Comparison of ENCODE assay signal across 8 cellular contexts in the genomic region with DNA sequence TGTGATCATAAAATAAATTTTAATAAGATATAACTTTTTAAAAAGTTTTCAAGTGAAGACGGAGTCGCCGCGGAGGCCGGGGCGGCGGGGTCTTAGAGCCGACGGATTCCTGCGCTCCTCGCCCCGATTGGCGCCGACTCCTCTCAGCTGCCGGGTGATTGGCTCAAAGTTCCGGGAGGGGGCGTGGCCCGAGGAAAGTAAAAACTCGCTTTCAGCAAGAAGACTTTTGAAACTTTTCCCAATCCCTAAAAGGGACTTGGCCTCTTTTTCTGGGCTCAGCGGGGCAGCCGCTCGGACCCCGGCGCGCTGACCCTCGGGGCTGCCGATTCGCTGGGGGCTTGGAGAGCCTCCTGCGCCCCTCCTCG. TPM values are rescaled to one million over a fixed set of nuclear protein-coding genes. Genes with fewer than 3 reads are reported as not detected.
DNase-seq lines count a peak whose midpoint lies in the region; ATAC-seq and TF ChIP-seq lines count a peak whose summit lies in the region.

FOXC2 (plus strand) TSS at position 229 of the 365 bp plus-strand sequence. CDS start 507 bp downstream, outside the sequence.

- no peak within 1 kb of the TSS for H3K27ac ChIP-seq in CD4-positive, CD25-positive, alpha-beta regulatory T cell (ENCODE audit: insufficient read depth, low read length, poor library complexity, severe bottlenecking)
- H3K27ac ChIP-seq in RWPE2 (ENCODE audit: poor library complexity, severe bottlenecking) = peak within 1 kb of the TSS; percentile 76
- peak within 1 kb of the TSS; percentile 79 for H3K27ac ChIP-seq in brain microvascular endothelial cell

- H3K27me3 Mint-ChIP-seq in CD4-positive, CD25-positive, alpha-beta regulatory T cell = peaks cover 79% of the 10 kb centered on the region

- peaks cover 15% of the 10 kb centered on the region for H3K4me1 ChIP-seq in CD4-positive, CD25-positive, alpha-beta regulatory T cell (ENCODE audit: control insufficient read depth, insufficient read depth, low read length, poor library complexity, severe bottlenecking)
- H3K4me1 ChIP-seq in RWPE2 (ENCODE audit: insufficient read depth, poor library complexity, severe bottlenecking) = peaks cover 7% of the 10 kb centered on the region

- no peak for TF ChIP-seq CTCF in RWPE2 (IDR thresholded peaks at IDR 0.05; ENCODE audit: poor library complexity, severe bottlenecking)
- TF ChIP-seq CTCF in brain microvascular endothelial cell (IDR thresholded peaks at IDR 0.05; ENCODE audit: low read depth, low read length, missing control alignments) = no peak

- peaks cover 0 to 3% (median 0%) of the 10 kb centered on the region in 7 donors for H3K9me3 Mint-ChIP-seq in CD4-positive, CD25-positive, alpha-beta regulatory T cell

- ATAC-seq in CD4-positive, CD25-positive, alpha-beta regulatory T cell (ENCODE audit: low read depth in 2 of 2) = no peak
- ATAC-seq in RWPE2 (ENCODE audit: low read depth) (peak; percentile 69), HG03520 (IDR thresholded peaks at IDR 0.05; ENCODE audit: unreplicated experiment) (no peak), HG03039 (IDR thresholded peaks at IDR 0.05; ENCODE audit: unreplicated experiment) (no peak)

- peaks cover 28% of the 10 kb centered on the region for H3K27me3 ChIP-seq in CD4-positive, CD25-positive, alpha-beta regulatory T cell (ENCODE audit: control insufficient read depth, insufficient read depth, low read length)
- peaks cover 14% of the 10 kb centered on the region for H3K27me3 ChIP-seq in RWPE2 (ENCODE audit: insufficient read depth, poor library complexity, severe bottlenecking)
- no peaks in the 10 kb centered on the region for H3K27me3 ChIP-seq in brain microvascular endothelial cell (replicated peaks)

- DNase-seq in CD4-positive, CD25-positive, alpha-beta regulatory T cell = peak in 2 of 3 donors; percentile 19 to 60
- DNase-seq in RWPE2 (ENCODE audit: low spot score) (peak; percentile 95), brain microvascular endothelial cell (peak; percentile 95), OCI-M2 (lab: John Stamatoyannopoulos, UW; ENCODE audit: unreplicated experiment) (no peak)
- DNase-seq in stimulated activated CD4-positive, alpha-beta T cell treated with anti-CD3 and anti-CD28 coated beads, Interleukin-12 subunit alpha, Interleukin-12 subunit beta, amount 100 ng/mL, for 4 hours = peak; percentile 54

- H3K4me3 ChIP-seq in CD4-positive, CD25-positive, alpha-beta regulatory T cell (ENCODE audit: low read depth, low read length) = no peak within 1 kb of the TSS
- H3K4me3 ChIP-seq in RWPE2 (ENCODE audit: severe bottlenecking) (peak within 1 kb of the TSS; percentile 80), brain microvascular endothelial cell (ENCODE audit: low read depth, low read length) (peak within 1 kb of the TSS; percentile 93), iPS-11a (ENCODE audit: low read depth, low read length) (peak within 1 kb of the TSS; percentile 13)

- H3K4me3 Mint-ChIP-seq in CD4-positive, CD25-positive, alpha-beta regulatory T cell = peak within 1 kb of the TSS; percentile 32 to 70 (median 52)

- H3K36me3 Mint-ChIP-seq in CD4-positive, CD25-positive, alpha-beta regulatory T cell = no peaks in the 10 kb centered on the region

- peaks cover 5 to 29% (median 13%) of the 10 kb centered on the region in 4 donors for H3K4me1 Mint-ChIP-seq in CD4-positive, CD25-positive, alpha-beta regulatory T cell

- no peaks in the 10 kb centered on the region for H3K9me3 ChIP-seq in CD4-positive, CD25-positive, alpha-beta regulatory T cell (ENCODE audit: control insufficient read depth in 2 of 2, low read length in 2 of 2)
- H3K9me3 ChIP-seq in RWPE2 (ENCODE audit: severe bottlenecking) = no peaks in the 10 kb centered on the region

- in situ Hi-C loops in brain microvascular endothelial cell (cut with HindIII; ENCODE audit: low pct_ligation_motif_present, low sequenced_read_pairs) = loop anchor here (25.0 kb wide), 1 partner anchor 721 kb away; no protein-coding TSS in a partner anchor

- H3K27ac Mint-ChIP-seq in CD4-positive, CD25-positive, alpha-beta regulatory T cell = peak within 1 kb of the TSS in 1 of 3 donors; percentile 85

- no peaks in the 10 kb centered on the region for H3K36me3 ChIP-seq in CD4-positive, CD25-positive, alpha-beta regulatory T cell (ENCODE audit: control insufficient read depth, insufficient read depth, low read length)
- peaks cover 12% of the 10 kb centered on the region; the same call in 1 of the 2 replicates for H3K36me3 ChIP-seq in RWPE2 (ENCODE audit: low read depth)
- peaks cover 41% of the 10 kb centered on the region for H3K36me3 ChIP-seq in brain microvascular endothelial cell (replicated peaks)

RNA-seq across cellular contexts. Expression of gene FOXC2, which starts in this region (rescaled TPM):
- total RNA-seq in CD4-positive, CD25-positive, alpha-beta regulatory T cell = not detected
- not detected for polyA plus RNA-seq in CD4-positive, CD25-positive, alpha-beta regulatory T cell

Comparison
In these comparisons a context has a peak if more than half of its experiments do, and no peak if none do; other contexts are left out.
1. Peak in DNase-seq in CD4-positive, CD25-positive, alpha-beta regulatory T cell; RNA of the gene not detected or under 1 TPM.